ENCODE assay signal across 8 cellular contexts in the genomic region with DNA sequence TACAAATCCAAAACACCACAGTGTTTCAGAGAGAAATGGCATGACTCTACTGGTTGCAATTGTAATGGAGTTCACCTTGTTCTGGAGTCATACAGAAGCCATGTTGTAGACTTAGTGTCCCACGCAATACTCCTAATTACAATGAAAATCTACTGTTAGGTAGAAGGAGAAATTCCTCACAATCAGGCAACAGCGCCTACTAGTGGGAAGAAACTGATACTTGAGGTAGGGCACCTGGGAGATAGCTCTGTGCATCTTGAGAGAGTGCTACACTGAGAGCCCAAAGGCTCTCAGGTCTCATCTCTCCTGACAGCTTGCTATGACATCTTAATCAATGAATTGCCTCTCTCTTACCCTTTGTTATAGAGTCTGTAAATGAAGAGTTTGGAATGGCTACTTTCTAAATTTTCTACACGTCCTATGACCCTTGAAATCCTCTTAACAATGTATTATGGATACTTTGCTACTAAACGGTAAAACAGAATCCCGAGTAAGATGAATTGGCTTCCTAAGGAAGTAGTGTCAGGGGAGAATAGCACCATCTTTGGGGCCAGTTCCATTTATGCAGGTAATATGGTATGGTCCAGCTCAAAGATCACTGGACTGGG.
DNase-seq lines count a peak whose midpoint lies in the region; ATAC-seq and TF ChIP-seq lines count a peak whose summit lies in the region.

No MANE protein-coding gene starts in this region.

- H3K27ac Mint-ChIP-seq in CD4-positive, alpha-beta T cell: no peak overlapping the region
- H3K27ac Mint-ChIP-seq in HFFc6: no peak overlapping the region

- H3K4me1 ChIP-seq in psoas muscle: no peaks in the 10 kb centered on the region

- CTCF ChIA-PET in CD4-positive, alpha-beta T cell (lab: Charles Lee): interaction anchor here (0.7 to 4.5 kb wide), 13 partner anchors 9 to 1070 kb away, joined by 3 to 57 read pairs (median 4); a partner anchor contains a TSS

- no peaks in the 10 kb centered on the region for H3K27me3 ChIP-seq in CD4-positive, alpha-beta T cell (ENCODE audit: control insufficient read depth, insufficient read depth, low read length)
- H3K27me3 ChIP-seq in dorsolateral prefrontal cortex: no peaks in the 10 kb centered on the region
- H3K27me3 ChIP-seq in psoas muscle (ENCODE audit: insufficient read depth in 3 of 3, low read length in 2 of 3): no peaks in the 10 kb centered on the region

- peak; percentile 71 for TF ChIP-seq CTCF in CD4-positive, alpha-beta T cell (IDR thresholded peaks at IDR 0.05)
- TF ChIP-seq CTCF in HFFc6 (IDR thresholded peaks at IDR 0.05): peak; percentile 81
- 0 out of 2 replicates have a peak, but pooled peaks have one; percentile 23 for TF ChIP-seq CTCF in WI38 (IDR thresholded peaks at IDR 0.05; ENCODE audit: low read depth, low read length)
- TF ChIP-seq CTCF in dorsolateral prefrontal cortex (IDR thresholded peaks at IDR 0.05 in 54 of 56, conservative IDR thresholded peaks at IDR 0.05 in 2 of 56; ENCODE audit: low read depth in 1 of 56, partially characterized antibody in 56 of 56): peak in 47 of 56 donors; percentile 9 to 52 (median 39)
- peak; percentile 29 for TF ChIP-seq CTCF in psoas muscle (IDR thresholded peaks at IDR 0.05)

- peaks cover 5% of the 10 kb centered on the region for H3K4me1 Mint-ChIP-seq in CD4-positive, alpha-beta T cell (ENCODE audit: low read depth)
- peaks cover 17% of the 10 kb centered on the region for H3K4me1 Mint-ChIP-seq in HFFc6 (ENCODE audit: low read depth)

- WGBS in psoas muscle, 3 donors: 82 to 83% (median 82%) methylated on average over 5 of the region's 5 CpGs

- intact Hi-C loops in CD4-positive, alpha-beta T cell (cut with DNase I, micrococcal nuclease): loop anchor here (1.0 to 2.0 kb wide), 4 partner anchors 206 to 1008 kb away; no protein-coding TSS in a partner anchor
- intact Hi-C loops in dorsolateral prefrontal cortex (cut with DNase I): no loop called here
- intact Hi-C loops in psoas muscle (cut with DNase I): no loop called here

- H3K4me3 Mint-ChIP-seq in CD4-positive, alpha-beta T cell: no peak overlapping the region
- H3K4me3 Mint-ChIP-seq in HFFc6: no peak overlapping the region

- no peaks in the 10 kb centered on the region for H3K9me3 Mint-ChIP-seq in CD4-positive, alpha-beta T cell
- H3K9me3 Mint-ChIP-seq in HFFc6: no peaks in the 10 kb centered on the region

- H3K4me3 ChIP-seq in WI38 (ENCODE audit: low read depth, low read length) (no peak overlapping the region), dorsolateral prefrontal cortex (no peak overlapping the region), psoas muscle (no peak overlapping the region)

- no peaks in the 10 kb centered on the region for H3K27me3 Mint-ChIP-seq in CD4-positive, alpha-beta T cell
- no peaks in the 10 kb centered on the region for H3K27me3 Mint-ChIP-seq in HFFc6 (ENCODE audit: insufficient read depth)

- POLR2A ChIA-PET in CD4-positive, alpha-beta T cell (lab: Charles Lee): interaction anchor here (0.7 to 1.9 kb wide), 4 partner anchors 1004 to 1011 kb away, joined by 6 to 16 read pairs (median 11); a partner anchor contains a TSS

- DNase-seq in CD4-positive, alpha-beta T cell: peak; percentile 10 to 54 (median 36)
- no peak for DNase-seq in HFFc6
- no peak for DNase-seq in dorsolateral prefrontal cortex
- DNase-seq in psoas muscle: no peak
- no peak for DNase-seq in islet precursor cell
- DNase-seq in NCI-H1105 treated with DMSO at 0.1 percent for 48 hours (lab: John Stamatoyannopoulos, UW): no peak

- no peaks in the 10 kb centered on the region for H3K36me3 ChIP-seq in psoas muscle (ENCODE audit: insufficient read depth in 1 of 2, low read depth in 1 of 2)

- H3K36me3 Mint-ChIP-seq in CD4-positive, alpha-beta T cell (ENCODE audit: low read depth): no peaks in the 10 kb centered on the region
- H3K36me3 Mint-ChIP-seq in HFFc6 (ENCODE audit: low read depth): peaks cover 5% of the 10 kb centered on the region

- H3K9me3 ChIP-seq in CD4-positive, alpha-beta T cell (ENCODE audit: control insufficient read depth, low read length): no peaks in the 10 kb centered on the region
- no peaks in the 10 kb centered on the region for H3K9me3 ChIP-seq in psoas muscle

- H3K27ac ChIP-seq in CD4-positive, alpha-beta T cell (ENCODE audit: low read depth, low read length): no peak overlapping the region
- no peak overlapping the region for H3K27ac ChIP-seq in dorsolateral prefrontal cortex
- no peak overlapping the region for H3K27ac ChIP-seq in psoas muscle

- peak; percentile 80 for ATAC-seq in CD4-positive, alpha-beta T cell (ENCODE audit: poor library complexity)
- no peak for ATAC-seq in psoas muscle
- no peak for ATAC-seq in HG02973 (IDR thresholded peaks at IDR 0.05; ENCODE audit: unreplicated experiment)

Comparison
In these comparisons a context has a peak if more than half of its experiments do, and no peak if none do; other contexts are left out.
1. DNase-seq: peak in CD4-positive, alpha-beta T cell (10 of 10); none in HFFc6 (single experiment), dorsolateral prefrontal cortex (0 of 10), psoas muscle (0 of 2), islet precursor cell (single experiment) and NCI-H1105 treated with DMSO at 0.1 percent for 48 hours (single experiment).
2. CTCF ChIP-seq: peak in every context shown above with its lines; median percentile 81 in HFFc6; 71 in CD4-positive, alpha-beta T cell; 39 in dorsolateral prefrontal cortex; 29 in psoas muscle; 23 in WI38.
3. intact Hi-C loops: an anchor here in CD4-positive, alpha-beta T cell (1.0 to 2.0 kb wide); none called in dorsolateral prefrontal cortex and psoas muscle.